ENCODE assay signal across 4 cellular contexts in the genomic region with DNA sequence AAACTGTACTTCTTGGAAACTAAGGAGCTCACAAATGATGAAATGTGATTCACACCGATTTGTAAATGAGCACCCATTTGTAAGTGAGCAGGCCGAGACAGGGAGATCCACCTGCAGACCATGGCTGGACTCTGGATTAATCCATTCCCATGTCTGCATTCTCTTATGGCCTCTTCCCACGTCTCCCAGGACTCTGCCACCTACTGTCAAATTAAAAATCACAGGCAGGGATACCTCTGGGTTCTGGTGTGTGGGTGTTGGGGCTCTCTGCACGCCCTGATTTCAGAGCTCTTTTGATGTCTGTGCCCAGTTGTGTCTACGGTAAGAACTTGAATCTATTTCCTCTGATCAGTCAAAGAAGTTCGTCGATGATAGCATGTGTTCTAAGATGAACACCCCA. TPM values are rescaled to one million over a fixed set of nuclear protein-coding genes. Genes with fewer than 3 reads are reported as not detected.
"Had no signal": no experiment of that assay in that cellular context is flagged by ENCODE, and none has a peak within 500 bp of the region (broad histone marks: within the 10 kb centered on the region; RNA-seq: fewer than 3 reads in every experiment).

No MANE protein-coding gene starts in this region.

RNA-seq across cellular contexts. Expression of gene MAGEA9B, which starts 3.7 kb away (rescaled TPM):
- total RNA-seq: LHCN-M2, MCF 10A had no signal

RNA-seq across cellular contexts. Expression of gene HSFX2, which starts 4.1 kb away (rescaled TPM):
- total RNA-seq: LHCN-M2, NCI-H460 had no signal

RNA-seq across cellular contexts. Expression of gene HSFX3, which starts 41.3 kb away (rescaled TPM):
- total RNA-seq: LHCN-M2, M059J, MCF 10A, NCI-H460 had no signal
